ENCODE assay signal across 1 cellular context in the genomic region with DNA sequence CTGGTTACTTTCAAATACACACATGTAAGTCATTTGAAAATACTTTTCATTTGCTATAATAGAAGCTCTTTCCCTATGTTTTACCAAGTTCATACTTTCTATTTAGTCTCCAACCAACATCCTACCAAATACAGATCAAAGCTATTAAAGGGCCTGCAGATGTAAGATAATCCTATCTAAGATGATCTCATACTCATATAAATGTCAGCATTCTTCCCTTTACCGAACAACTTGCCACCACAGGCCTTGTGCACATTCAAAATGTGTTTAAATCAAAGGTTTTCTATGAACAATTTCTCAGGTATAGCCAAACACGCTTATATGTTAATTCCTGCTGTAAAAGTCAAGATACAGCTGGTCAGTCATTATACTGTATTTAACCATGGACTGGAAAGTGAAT.
TF ChIP-seq lines count a peak whose summit lies in the region.

No MANE protein-coding gene starts in this region.

TF ChIP-seq in IMR-90, 13 proteins besides CTCF, POLR2A, EP300 and RAD21 (continued from another document):
- TF ChIP-seq, protein P1, sequence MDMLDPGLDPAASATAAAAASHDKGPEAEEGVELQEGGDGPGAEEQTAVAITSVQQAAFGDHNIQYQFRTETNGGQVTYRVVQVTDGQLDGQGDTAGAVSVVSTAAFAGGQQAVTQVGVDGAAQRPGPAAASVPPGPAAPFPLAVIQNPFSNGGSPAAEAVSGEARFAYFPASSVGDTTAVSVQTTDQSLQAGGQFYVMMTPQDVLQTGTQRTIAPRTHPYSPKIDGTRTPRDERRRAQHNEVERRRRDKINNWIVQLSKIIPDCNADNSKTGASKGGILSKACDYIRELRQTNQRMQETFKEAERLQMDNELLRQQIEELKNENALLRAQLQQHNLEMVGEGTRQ (IDR thresholded peaks at IDR 0.05; ENCODE audit: low read depth, low read length): no peak
- TF ChIP-seq MAFK (IDR thresholded peaks at IDR 0.05; ENCODE audit: low read depth, low read length) (no peak), RCOR1 (IDR thresholded peaks at IDR 0.05; ENCODE audit: insufficient replicate concordance, low read length) (no peak), BHLHE40 (IDR thresholded peaks at IDR 0.05; ENCODE audit: low read depth, low read length) (no peak), SMC3 (IDR thresholded peaks at IDR 0.05; ENCODE audit: low read depth, low read length) (no peak), CHD1 (IDR thresholded peaks at IDR 0.05; ENCODE audit: low read depth, low read length) (no peak), MAZ (IDR thresholded peaks at IDR 0.05; ENCODE audit: borderline replicate concordance, low read depth, low read length) (no peak), MXI1 (IDR thresholded peaks at IDR 0.05; ENCODE audit: borderline replicate concordance, low read depth, low read length) (no peak)
